Comparison of ENCODE assay signal across 8 cellular contexts in genomic region chr7:102286237-102287081, GRCh38. TPM values are rescaled to one million over a fixed set of nuclear protein-coding genes. Genes with fewer than 3 reads are reported as not detected.
DNase-seq lines count a peak whose midpoint lies in the region; ATAC-seq and TF ChIP-seq lines count a peak whose summit lies in the region.

SH2B2 (plus strand) TSS chr7:102286868; CDS start chr7:102300551, 13,683 bp downstream.

- H3K4me1 Mint-ChIP-seq in activated T-helper 2 cell treated with anti-CD3 and anti-CD28 coated beads, Interferon-gamma antibody, Interleukin-2, Interleukin-4, amounts not matched to agents 10 μg/mL and 5 μg/mL and 100 μg/mL, durations not matched to agents 14 hours and 24 hours and 36 hours (ENCODE audit: low read depth): peaks cover 8% of the 10 kb centered on the region
- H3K4me1 Mint-ChIP-seq in natural killer cell: peaks cover 0 to 14% of the 10 kb centered on the region in 2 donors

- WGBS in upper lobe of left lung, 2 donors: 0 to 1% methylated on average over 1 to 26 of the region's 114 CpGs

- ATAC-seq in HG02759 (IDR thresholded peaks at IDR 0.05; ENCODE audit: unreplicated experiment): peak; percentile 26
- ATAC-seq in natural killer cell: peak; percentile 71 to 77 (median 73)
- peak; percentile 56 to 86 for ATAC-seq in upper lobe of left lung (ENCODE audit: low FRiP score in 2 of 2)
- ATAC-seq in HG02973 (IDR thresholded peaks at IDR 0.05; ENCODE audit: unreplicated experiment): no peak

- peak; percentile 84 to 90 for DNase-seq in NOMO-1 (lab: John Stamatoyannopoulos, UW; ENCODE audit: unreplicated experiment in 2 of 2)
- DNase-seq in activated T-helper 2 cell treated with anti-CD3 and anti-CD28 coated beads, Interferon-gamma antibody, Interleukin-2, Interleukin-4, amounts not matched to agents 10 μg/mL and 5 μg/mL and 100 μg/mL, durations not matched to agents 14 hours and 24 hours and 36 hours (ENCODE audit: low spot score): peak; percentile 26
- peak; percentile 80 for DNase-seq in fibroblast of villous mesenchyme (ENCODE audit: low read depth)
- peak; percentile 51 for DNase-seq in natural killer cell
- peak; percentile 90 to 92 for DNase-seq in upper lobe of left lung

- H3K9me3 Mint-ChIP-seq in activated T-helper 2 cell treated with anti-CD3 and anti-CD28 coated beads, Interferon-gamma antibody, Interleukin-2, Interleukin-4, amounts not matched to agents 10 μg/mL and 5 μg/mL and 100 μg/mL, durations not matched to agents 14 hours and 24 hours and 36 hours: no peaks in the 10 kb centered on the region
- H3K9me3 Mint-ChIP-seq in natural killer cell: no peaks in the 10 kb centered on the region

- peak; percentile 39 to 80 (median 66) for TF ChIP-seq POLR2A in upper lobe of left lung (IDR thresholded peaks at IDR 0.05)

- no peaks in the 10 kb centered on the region for H3K27me3 ChIP-seq in upper lobe of left lung

- peak within 1 kb of the TSS; percentile 64 for H3K4me3 Mint-ChIP-seq in activated T-helper 2 cell treated with anti-CD3 and anti-CD28 coated beads, Interferon-gamma antibody, Interleukin-2, Interleukin-4, amounts not matched to agents 10 μg/mL and 5 μg/mL and 100 μg/mL, durations not matched to agents 14 hours and 24 hours and 36 hours (ENCODE audit: low read depth)
- H3K4me3 Mint-ChIP-seq in natural killer cell: peak within 1 kb of the TSS; percentile 84

- TF ChIP-seq CTCF in fibroblast of villous mesenchyme (IDR thresholded peaks at IDR 0.05; ENCODE audit: insufficient read depth, low read depth, low read length) (no peak), natural killer cell (IDR thresholded peaks at IDR 0.05) (no peak), upper lobe of left lung (IDR thresholded peaks at IDR 0.05) (peak in 2 of 6 experiments; percentile 25 to 26)

- H3K36me3 Mint-ChIP-seq in activated T-helper 2 cell treated with anti-CD3 and anti-CD28 coated beads, Interferon-gamma antibody, Interleukin-2, Interleukin-4, amounts not matched to agents 10 μg/mL and 5 μg/mL and 100 μg/mL, durations not matched to agents 14 hours and 24 hours and 36 hours (ENCODE audit: low read depth): no peaks in the 10 kb centered on the region
- no peaks in the 10 kb centered on the region for H3K36me3 Mint-ChIP-seq in natural killer cell

- peak within 1 kb of the TSS; percentile 91 for H3K9ac ChIP-seq in ES-I3 (ENCODE audit: low read depth, low read length)

- H3K9me3 ChIP-seq in ES-I3 (ENCODE audit: control insufficient read depth, insufficient read depth, low read length) (no peaks in the 10 kb centered on the region), upper lobe of left lung (no peaks in the 10 kb centered on the region)

- no peaks in the 10 kb centered on the region for H3K36me3 ChIP-seq in ES-I3 (ENCODE audit: insufficient read depth, low read length)
- H3K36me3 ChIP-seq in upper lobe of left lung: no peaks in the 10 kb centered on the region

- H3K4me3 ChIP-seq in fibroblast of villous mesenchyme (ENCODE audit: low read depth, low read length): peak within 1 kb of the TSS; percentile 69
- peak within 1 kb of the TSS; percentile 83 to 96 (median 90) for H3K4me3 ChIP-seq in upper lobe of left lung

- H3K27ac ChIP-seq in upper lobe of left lung: peak within 1 kb of the TSS; percentile 94 to 98 (median 94)

- TF ChIP-seq EP300 in upper lobe of left lung (IDR thresholded peaks at IDR 0.05): peak in 1 of 4 donors; percentile 50

- H3K27ac Mint-ChIP-seq in activated T-helper 2 cell treated with anti-CD3 and anti-CD28 coated beads, Interferon-gamma antibody, Interleukin-2, Interleukin-4, amounts not matched to agents 10 μg/mL and 5 μg/mL and 100 μg/mL, durations not matched to agents 14 hours and 24 hours and 36 hours: no peak within 1 kb of the TSS
- peak within 1 kb of the TSS in 1 of 2 donors; percentile 79 for H3K27ac Mint-ChIP-seq in natural killer cell

- peaks cover 20% of the 10 kb centered on the region for H3K27me3 Mint-ChIP-seq in activated T-helper 2 cell treated with anti-CD3 and anti-CD28 coated beads, Interferon-gamma antibody, Interleukin-2, Interleukin-4, amounts not matched to agents 10 μg/mL and 5 μg/mL and 100 μg/mL, durations not matched to agents 14 hours and 24 hours and 36 hours (ENCODE audit: low read depth)
- H3K27me3 Mint-ChIP-seq in natural killer cell (ENCODE audit: low read depth in 2 of 2): peaks cover 0 to 9% of the 10 kb centered on the region in 2 donors

- H3K4me1 ChIP-seq in ES-I3 (ENCODE audit: insufficient read depth, low read length) (peaks cover 17% of the 10 kb centered on the region; the same call in 1 of the 2 replicates), upper lobe of left lung (peaks cover 30 to 41% (median 33%) of the 10 kb centered on the region in 4 donors)

- intact Hi-C loops in activated T-helper 2 cell treated with anti-CD3 and anti-CD28 coated beads, Interferon-gamma antibody, Interleukin-2, Interleukin-4, amounts not matched to agents 10 μg/mL and 5 μg/mL and 100 μg/mL, durations not matched to agents 14 hours and 24 hours and 36 hours (cut with micrococcal nuclease): loop anchor here (2.0 kb wide), 1 partner anchor 110 kb away; the partner anchor contains the start of gene PRKRIP1
- intact Hi-C loops in natural killer cell (cut with micrococcal nuclease): no loop called here

RNA-seq across cellular contexts. Expression of gene SH2B2, which starts in this region (rescaled TPM):
- 1.8 and 1.9 TPM in 2 replicates for total RNA-seq in activated T-helper 2 cell treated with anti-CD3 and anti-CD28 coated beads, Interferon-gamma antibody, Interleukin-2, Interleukin-4, amounts not matched to agents 10 μg/mL and 5 μg/mL and 100 μg/mL, durations not matched to agents 14 hours and 24 hours and 36 hours
- total RNA-seq in fibroblast of villous mesenchyme (0.43 and 0.97 TPM in 2 replicates), natural killer cell (1 to 10 TPM; 1.6 to 2.9 (median 2.0) TPM), upper lobe of left lung (10 to 100 TPM in 2 of 6 donors, 1 to 10 TPM in 4; 6.3 to 16.4 (median 9.0) TPM)

Comparison
In these comparisons a context has a peak if more than half of its experiments do, and no peak if none do; other contexts are left out.
1. Peak in DNase-seq and H3K4me3 ChIP-seq in fibroblast of villous mesenchyme; RNA of the gene not detected or under 1 TPM.
2. DNase-seq: peak in every context shown above with its lines; median percentile 91 in upper lobe of left lung; 87 in NOMO-1; 80 in fibroblast of villous mesenchyme; 51 in natural killer cell; 26 in activated T-helper 2 cell treated with anti-CD3 and anti-CD28 coated beads, Interferon-gamma antibody, Interleukin-2, Interleukin-4, amounts not matched to agents 10 μg/mL and 5 μg/mL and 100 μg/mL, durations not matched to agents 14 hours and 24 hours and 36 hours.